In genomic region chr13:24123761-24124160, GRCh38 we compare ENCODE assay signal across 18 cellular contexts. TPM values are rescaled to one million over a fixed set of nuclear protein-coding genes. Genes with fewer than 3 reads are reported as not detected.
A peak's percentile ranks its signal among the peaks of the same experiment; 100 is the strongest.
DNase-seq lines count a peak whose midpoint lies in the region; ATAC-seq and TF ChIP-seq lines count a peak whose summit lies in the region.
"Had no signal": no experiment of that assay in that cellular context is flagged by ENCODE, and none has a peak within 500 bp of the region (broad histone marks: within the 10 kb centered on the region; RNA-seq: fewer than 3 reads in every experiment).

No MANE protein-coding gene starts in this region.

- peaks cover 2% of the 10 kb centered on the region for H3K27me3 Mint-ChIP-seq in neural progenitor cell (ENCODE audit: insufficient read depth, low read depth)

- peaks cover 74% of the 10 kb centered on the region for H3K4me1 Mint-ChIP-seq in neural progenitor cell

- H4K8ac ChIP-seq in mesenchymal stem cell (ENCODE audit: low read length): no peak overlapping the region

- DNase-seq in left ventricle myocardium inferior (no peak), Right ventricle myocardium inferior (ENCODE audit: missing footprints) (no peak), mesenchymal stem cell (no peak), neural progenitor cell (ENCODE audit: low spot score) (no peak)
- DNase-seq: CD4-positive, CD25-positive, alpha-beta regulatory T cell; CD8-positive, alpha-beta memory T cell; DMS 273 treated with DMSO at 0.1 percent for 48 hours; DMS79; EL; GDM1; GM23248; H7; HCEC 1CT had no signal

- no peak overlapping the region for H2BK15ac ChIP-seq in mesenchymal stem cell (ENCODE audit: low read depth, poor library complexity, severe bottlenecking)

- H2AFZ ChIP-seq in mesenchymal stem cell (ENCODE audit: low read depth, low read length) (no peak overlapping the region), neural progenitor cell (replicated peaks) (no peak overlapping the region)
- H2AFZ ChIP-seq: GM23248 had no signal

- no peak overlapping the region for H3K18ac ChIP-seq in mesenchymal stem cell (ENCODE audit: low read depth in 1 of 2, low read length in 2 of 2)

- no peak overlapping the region for H2AK5ac ChIP-seq in mesenchymal stem cell (ENCODE audit: low read length, severe bottlenecking)

- no peak overlapping the region for H3K14ac ChIP-seq in mesenchymal stem cell (ENCODE audit: low read length in 2 of 2)

- peaks cover 3% of the 10 kb centered on the region for H3K36me3 Mint-ChIP-seq in neural progenitor cell
- H3K36me3 Mint-ChIP-seq: CD4-positive, CD25-positive, alpha-beta regulatory T cell; CD8-positive, alpha-beta memory T cell had no signal

- no peak for TF ChIP-seq CTCF in left ventricle myocardium inferior (IDR thresholded peaks at IDR 0.05; ENCODE audit: borderline replicate concordance)
- TF ChIP-seq CTCF in neural progenitor cell (IDR thresholded peaks at IDR 0.05): no peak

- H3F3A ChIP-seq in neural progenitor cell (ENCODE audit: low read depth): peaks cover 13% of the 10 kb centered on the region

- H3K79me1 ChIP-seq in mesenchymal stem cell (replicated peaks; ENCODE audit: low read length, poor library complexity, severe bottlenecking): no peaks in the 10 kb centered on the region

- H4K20me1 ChIP-seq in neural progenitor cell (ENCODE audit: low read depth): no peaks in the 10 kb centered on the region
- H4K20me1 ChIP-seq: BLaER1 had no signal

- no peak overlapping the region for H2BK12ac ChIP-seq in mesenchymal stem cell (ENCODE audit: low read length in 2 of 2)

- H3K9ac ChIP-seq in mesenchymal stem cell (ENCODE audit: low read length) (no peak overlapping the region), neural progenitor cell (no peak overlapping the region)
- H3K9ac ChIP-seq: BLaER1, GM23248 had no signal

- H3K23ac ChIP-seq in mesenchymal stem cell (ENCODE audit: low read length in 2 of 2): no peak overlapping the region

- H3K27ac ChIP-seq in left ventricle myocardium inferior (replicated peaks): peak overlapping the region; percentile 74
- H3K27ac ChIP-seq in mesenchymal stem cell (ENCODE audit: low read length, poor library complexity, severe bottlenecking): no peak overlapping the region
- H3K27ac ChIP-seq in neural progenitor cell: no peak overlapping the region
- H3K27ac ChIP-seq: BLaER1, C4-2B, GM23248 had no signal

- intact Hi-C loops in left ventricle myocardium inferior (cut with micrococcal nuclease): no loop called here
- intact Hi-C loops in Right ventricle myocardium inferior (cut with DNase I): no loop called here

- H4K91ac ChIP-seq in mesenchymal stem cell (ENCODE audit: low read length): no peak overlapping the region

- H3K9me3 Mint-ChIP-seq in neural progenitor cell: no peaks in the 10 kb centered on the region
- H3K9me3 Mint-ChIP-seq: CD4-positive, CD25-positive, alpha-beta regulatory T cell; CD8-positive, alpha-beta memory T cell had no signal

- 100% methylated on average over 1 of the region's 2 CpGs for WGBS in mesenchymal stem cell

- no peaks in the 10 kb centered on the region for H3K79me2 ChIP-seq in neural progenitor cell (ENCODE audit: low read depth)

- H3K27me3 ChIP-seq in left ventricle myocardium inferior (ENCODE audit: low read depth) (peaks cover 25% of the 10 kb centered on the region), mesenchymal stem cell (ENCODE audit: control insufficient read depth in 1 of 2, insufficient read depth in 1 of 2, low read length in 2 of 2) (peaks cover 14 to 25% of the 10 kb centered on the region in 2 experiments), neural progenitor cell (no peaks in the 10 kb centered on the region)
- H3K27me3 ChIP-seq: BLaER1 had no signal

- H3K9me3 ChIP-seq in left ventricle myocardium inferior (replicated peaks) (no peaks in the 10 kb centered on the region), mesenchymal stem cell (ENCODE audit: control insufficient read depth, low read length) (no peaks in the 10 kb centered on the region), neural progenitor cell (ENCODE audit: low read depth) (no peaks in the 10 kb centered on the region)
- H3K9me3 ChIP-seq: BLaER1 had no signal

- H2BK5ac ChIP-seq in mesenchymal stem cell (ENCODE audit: low read depth, low read length, poor library complexity, severe bottlenecking): no peak overlapping the region

- ATAC-seq in Right ventricle myocardium inferior: no peak
- ATAC-seq in GM18502 (IDR thresholded peaks at IDR 0.05; ENCODE audit: poor library complexity, unreplicated experiment): no peak
- ATAC-seq in GM19467 (IDR thresholded peaks at IDR 0.05; ENCODE audit: unreplicated experiment): no peak

- H3K4me3 Mint-ChIP-seq in neural progenitor cell: no peak overlapping the region
- H3K4me3 Mint-ChIP-seq: CD4-positive, CD25-positive, alpha-beta regulatory T cell; CD8-positive, alpha-beta memory T cell had no signal

- H3K36me3 ChIP-seq in left ventricle myocardium inferior (no peaks in the 10 kb centered on the region), mesenchymal stem cell (ENCODE audit: control insufficient read depth in 1 of 2, insufficient read depth in 2 of 2, low read depth in 1 of 2, low read length in 2 of 2) (no peaks in the 10 kb centered on the region), neural progenitor cell (no peaks in the 10 kb centered on the region)
- H3K36me3 ChIP-seq: BLaER1 had no signal

- H3K4me2 ChIP-seq in mesenchymal stem cell (ENCODE audit: low read length, poor library complexity, severe bottlenecking): no peak overlapping the region
- H3K4me2 ChIP-seq in neural progenitor cell: no peak overlapping the region
- H3K4me2 ChIP-seq: BLaER1 had no signal

- peak overlapping the region; percentile 16 for H3K27ac Mint-ChIP-seq in neural progenitor cell
- H3K27ac Mint-ChIP-seq: CD8-positive, alpha-beta memory T cell had no signal

- no peak overlapping the region for H3K4me3 ChIP-seq in left ventricle myocardium inferior
- H3K4me3 ChIP-seq in mesenchymal stem cell (ENCODE audit: insufficient read depth in 1 of 2, low read depth in 1 of 2, low read length in 2 of 2): no peak overlapping the region
- no peak overlapping the region for H3K4me3 ChIP-seq in neural progenitor cell
- H3K4me3 ChIP-seq: BLaER1, GM12878, GM23248 had no signal

- H2BK120ac ChIP-seq in mesenchymal stem cell (ENCODE audit: low read depth, low read length): peak overlapping the region; percentile 6

- H3K4me1 ChIP-seq in left ventricle myocardium inferior (peaks cover 36% of the 10 kb centered on the region), mesenchymal stem cell (ENCODE audit: control insufficient read depth, insufficient read depth, low read depth, low read length) (peaks cover 3% of the 10 kb centered on the region), neural progenitor cell (peaks cover 26% of the 10 kb centered on the region)

- no peak overlapping the region for H3K4ac ChIP-seq in mesenchymal stem cell (ENCODE audit: low read depth in 1 of 2, low read length in 2 of 2)

RNA-seq across cellular contexts. Expression of gene SPATA13, which starts 36.8 kb away (rescaled TPM):
- total RNA-seq in left ventricle myocardium inferior (8.4 TPM), Right ventricle myocardium inferior (9.9 TPM), neural progenitor cell (ENCODE audit: low replicate concordance) (15.9 and 19.8 TPM in 2 replicates)
- polyA plus RNA-seq in mesenchymal stem cell (2013, experiment 1 of 2): 5.8 TPM
- 6.8 TPM for polyA plus RNA-seq in mesenchymal stem cell (2013, experiment 2 of 2)
